1 cellular context compared by ENCODE assay signal in the genomic region with DNA sequence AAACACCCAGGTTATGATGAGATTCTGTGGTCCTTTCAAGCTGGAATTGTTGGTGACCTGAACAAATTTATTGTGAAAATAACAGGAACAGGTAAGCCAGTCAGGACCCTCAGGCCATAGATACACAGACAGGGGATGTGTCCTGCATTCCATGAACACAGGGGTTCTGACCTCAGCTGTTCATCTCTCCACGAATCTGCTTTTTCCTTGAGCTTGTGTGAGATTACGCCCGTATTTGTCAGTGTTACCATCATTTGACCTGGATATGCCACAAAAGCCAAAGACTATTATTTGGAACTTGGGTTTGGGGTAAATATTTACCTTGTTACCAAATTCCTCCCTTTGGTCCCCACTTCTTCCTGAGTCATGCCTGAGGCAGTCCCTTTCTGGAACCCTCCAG.
TF ChIP-seq lines count a peak whose summit lies in the region.

No MANE protein-coding gene starts in this region.

TF ChIP-seq in WTC11, 78 proteins besides CTCF, POLR2A, EP300 and RAD21 (continued from another document):
- TF ChIP-seq, protein P1, sequence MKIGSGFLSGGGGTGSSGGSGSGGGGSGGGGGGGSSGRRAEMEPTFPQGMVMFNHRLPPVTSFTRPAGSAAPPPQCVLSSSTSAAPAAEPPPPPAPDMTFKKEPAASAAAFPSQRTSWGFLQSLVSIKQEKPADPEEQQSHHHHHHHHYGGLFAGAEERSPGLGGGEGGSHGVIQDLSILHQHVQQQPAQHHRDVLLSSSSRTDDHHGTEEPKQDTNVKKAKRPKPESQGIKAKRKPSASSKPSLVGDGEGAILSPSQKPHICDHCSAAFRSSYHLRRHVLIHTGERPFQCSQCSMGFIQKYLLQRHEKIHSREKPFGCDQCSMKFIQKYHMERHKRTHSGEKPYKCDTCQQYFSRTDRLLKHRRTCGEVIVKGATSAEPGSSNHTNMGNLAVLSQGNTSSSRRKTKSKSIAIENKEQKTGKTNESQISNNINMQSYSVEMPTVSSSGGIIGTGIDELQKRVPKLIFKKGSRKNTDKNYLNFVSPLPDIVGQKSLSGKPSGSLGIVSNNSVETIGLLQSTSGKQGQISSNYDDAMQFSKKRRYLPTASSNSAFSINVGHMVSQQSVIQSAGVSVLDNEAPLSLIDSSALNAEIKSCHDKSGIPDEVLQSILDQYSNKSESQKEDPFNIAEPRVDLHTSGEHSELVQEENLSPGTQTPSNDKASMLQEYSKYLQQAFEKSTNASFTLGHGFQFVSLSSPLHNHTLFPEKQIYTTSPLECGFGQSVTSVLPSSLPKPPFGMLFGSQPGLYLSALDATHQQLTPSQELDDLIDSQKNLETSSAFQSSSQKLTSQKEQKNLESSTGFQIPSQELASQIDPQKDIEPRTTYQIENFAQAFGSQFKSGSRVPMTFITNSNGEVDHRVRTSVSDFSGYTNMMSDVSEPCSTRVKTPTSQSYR (CRISPR knock-in tag; IDR thresholded peaks at IDR 0.05) = no peak
